In the genomic region with DNA sequence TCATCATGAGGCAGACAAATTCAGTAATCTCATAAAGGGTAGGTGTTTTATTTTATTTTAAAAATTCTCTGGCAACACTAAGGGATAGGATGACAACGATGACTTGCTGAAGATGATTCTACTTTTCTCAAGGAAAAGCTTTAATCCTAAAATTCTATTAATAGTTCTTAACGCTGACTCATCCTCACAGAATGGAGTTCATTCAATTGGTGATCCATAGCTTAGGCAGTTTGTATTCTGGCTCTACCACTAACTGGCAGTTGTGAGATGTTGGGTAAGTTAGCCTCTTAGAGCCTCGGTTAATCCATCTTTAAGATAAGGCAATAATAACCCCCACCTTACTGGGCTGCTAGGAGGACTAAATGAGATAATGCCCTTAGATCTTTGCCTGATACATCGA, we compare ENCODE assay signal across 28 cellular contexts.
DNase-seq lines count a peak whose midpoint lies in the region; ATAC-seq and TF ChIP-seq lines count a peak whose summit lies in the region.
"Had no signal": no experiment of that assay in that cellular context is flagged by ENCODE, and none has a peak within 500 bp of the region (broad histone marks: within the 10 kb centered on the region; RNA-seq: fewer than 3 reads in every experiment).

No MANE protein-coding gene starts in this region.

- no peak overlapping the region for H3K4ac ChIP-seq in mesenchymal stem cell (ENCODE audit: low read depth in 1 of 2, low read length in 2 of 2)

- no peaks in the 10 kb centered on the region for H3K79me2 ChIP-seq in OCI-LY7 (ENCODE audit: insufficient read depth, low read depth, low read length)

- CTCF ChIA-PET in OCI-LY7 (lab: Charles Lee; ENCODE audit: unreplicated experiment) = no interaction called here

- DNase-seq in EL = peak; percentile 17
- peak; percentile 100 for DNase-seq in NCI-H82 (lab: John Stamatoyannopoulos, UW)
- DNase-seq in choroid plexus epithelial cell (ENCODE audit: low read depth) = peak; percentile 24
- no peak for DNase-seq in mesenchymal stem cell
- no peak for DNase-seq in dedifferentiated amniotic fluid mesenchymal stem cell (ENCODE audit: extremely low spot score)
- no peak for DNase-seq in OCI-LY7 (ENCODE audit: low spot score)
- DNase-seq: activated CD4-positive, alpha-beta T cell treated with anti-CD3 and anti-CD28 coated beads for 1 hour; activated CD8-positive, alpha-beta memory T cell treated with anti-CD3 and anti-CD28 coated beads, Interleukin-2, amount 50 U/mL, for 48 hours; activated CD8-positive, alpha-beta T cell treated with anti-CD3 and anti-CD28 coated beads for 36 hours; activated naive CD4-positive, alpha-beta T cell treated with anti-CD3 and anti-CD28 coated beads, Interleukin-2, amount 50 U/mL, for 16 hours; CD8-positive, alpha-beta T cell; colonic mucosa; effector memory CD8-positive, alpha-beta T cell; foreskin melanocyte; H9; heart right ventricle; kidney glomerular epithelial cell; naive thymus-derived CD8-positive, alpha-beta T cell; NCI-H1105 treated with DMSO at 0.1 percent for 48 hours; NCI-H187 treated with DMSO at 0.1 percent for 48 hours; NCI-H510A treated with DMSO at 0.1 percent for 48 hours; SK-N-SH had no signal

- intact Hi-C loops in OCI-LY7 (cut with micrococcal nuclease; ENCODE audit: unreplicated experiment) = no loop called here

- H2BK120ac ChIP-seq in mesenchymal stem cell (ENCODE audit: low read depth, low read length) = no peak overlapping the region

- no peaks in the 10 kb centered on the region for H3K9me3 ChIP-seq in mesenchymal stem cell (ENCODE audit: control insufficient read depth, low read length)
- H3K9me3 ChIP-seq in OCI-LY7 (ENCODE audit: low read length) = no peaks in the 10 kb centered on the region
- H3K9me3 ChIP-seq: colonic mucosa, heart right ventricle, SK-N-SH, tibial nerve had no signal

- no peaks in the 10 kb centered on the region for H4K20me1 ChIP-seq in OCI-LY7 (ENCODE audit: insufficient read depth, low read length)

- H3K4me1 ChIP-seq in mesenchymal stem cell (ENCODE audit: control insufficient read depth, insufficient read depth, low read depth, low read length) = no peaks in the 10 kb centered on the region
- no peaks in the 10 kb centered on the region for H3K4me1 ChIP-seq in OCI-LY7 (ENCODE audit: insufficient read depth, low read length, poor library complexity, severe bottlenecking)
- H3K4me1 ChIP-seq: colonic mucosa, heart right ventricle, tibial nerve had no signal

- H3K27ac ChIP-seq in mesenchymal stem cell (ENCODE audit: low read length, poor library complexity, severe bottlenecking) = no peak overlapping the region
- H3K27ac ChIP-seq in OCI-LY7 (ENCODE audit: low read depth, low read length, poor library complexity, severe bottlenecking) = no peak overlapping the region
- H3K27ac ChIP-seq: cardiac muscle cell, colonic mucosa, heart right ventricle, tibial nerve had no signal

- H3K79me1 ChIP-seq in mesenchymal stem cell (replicated peaks; ENCODE audit: low read length, poor library complexity, severe bottlenecking) = no peaks in the 10 kb centered on the region

- no peak overlapping the region for H2BK12ac ChIP-seq in mesenchymal stem cell (ENCODE audit: low read length in 2 of 2)

- no peak overlapping the region for H3K23ac ChIP-seq in mesenchymal stem cell (ENCODE audit: low read length in 2 of 2)

- no peak overlapping the region for H2AFZ ChIP-seq in mesenchymal stem cell (ENCODE audit: low read depth, low read length)
- no peak overlapping the region for H2AFZ ChIP-seq in OCI-LY7 (ENCODE audit: low read length)

- no peak for TF ChIP-seq CTCF in choroid plexus epithelial cell (conservative IDR thresholded peaks at IDR 0.05; ENCODE audit: low read depth, low read length)
- no peak for TF ChIP-seq CTCF in OCI-LY7 (conservative IDR thresholded peaks at IDR 0.05; ENCODE audit: low read length)

- H3K9me2 ChIP-seq in OCI-LY7 (ENCODE audit: insufficient read depth, low read length) = no peaks in the 10 kb centered on the region
- H3K9me2 ChIP-seq: SK-N-SH had no signal

- BruUV-seq in OCI-LY7 (replicated peaks; lab: Mats Ljungman, UMichigan) = no TSS peak

- no peak overlapping the region for H4K8ac ChIP-seq in mesenchymal stem cell (ENCODE audit: low read length)

- no peaks in the 10 kb centered on the region for H3K36me3 ChIP-seq in mesenchymal stem cell (ENCODE audit: control insufficient read depth in 1 of 2, insufficient read depth in 2 of 2, low read depth in 1 of 2, low read length in 2 of 2)
- H3K36me3 ChIP-seq in OCI-LY7 (ENCODE audit: insufficient read depth, low read length) = no peaks in the 10 kb centered on the region
- H3K36me3 ChIP-seq: cardiac muscle cell, colonic mucosa, heart right ventricle, tibial nerve had no signal

- H3K4me3 ChIP-seq in choroid plexus epithelial cell (ENCODE audit: low read depth, low read length) (no peak overlapping the region), mesenchymal stem cell (ENCODE audit: insufficient read depth in 1 of 2, low read depth in 1 of 2, low read length in 2 of 2) (no peak overlapping the region), OCI-LY7 (ENCODE audit: low read depth, low read length, poor library complexity, severe bottlenecking) (no peak overlapping the region)
- H3K4me3 ChIP-seq: cardiac muscle cell, colonic mucosa, heart right ventricle, tibial nerve had no signal

- H3K4me2 ChIP-seq in mesenchymal stem cell (ENCODE audit: low read length, poor library complexity, severe bottlenecking) (no peak overlapping the region), OCI-LY7 (ENCODE audit: low read length) (no peak overlapping the region)
- H3K4me2 ChIP-seq: SK-N-SH had no signal

- peak overlapping the region; percentile 31 for H3K9ac ChIP-seq in mesenchymal stem cell (ENCODE audit: low read length)
- H3K9ac ChIP-seq: SK-N-SH had no signal

- H3K18ac ChIP-seq in mesenchymal stem cell (ENCODE audit: low read depth in 1 of 2, low read length in 2 of 2) = no peak overlapping the region

- H2AK5ac ChIP-seq in mesenchymal stem cell (ENCODE audit: low read length, severe bottlenecking) = no peak overlapping the region

- H2BK15ac ChIP-seq in mesenchymal stem cell (ENCODE audit: low read depth, poor library complexity, severe bottlenecking) = no peak overlapping the region

- H4K91ac ChIP-seq in mesenchymal stem cell (ENCODE audit: low read length) = no peak overlapping the region

- H3K27me3 ChIP-seq in mesenchymal stem cell (ENCODE audit: control insufficient read depth in 1 of 2, insufficient read depth in 1 of 2, low read length in 2 of 2) = no peaks in the 10 kb centered on the region
- H3K27me3 ChIP-seq: cardiac muscle cell, colonic mucosa, heart right ventricle, tibial nerve had no signal

- POLR2A ChIA-PET in OCI-LY7 (lab: Charles Lee) = interaction anchor here (0.6 kb wide), 1 partner anchor 32 kb away, joined by 3 read pairs; no protein-coding TSS in a partner anchor

- ATAC-seq in HG02840 (IDR thresholded peaks at IDR 0.05; ENCODE audit: low FRiP score, unreplicated experiment) = no peak
- no peak for ATAC-seq in HG02798 (IDR thresholded peaks at IDR 0.05; ENCODE audit: poor library complexity, unreplicated experiment)
- ATAC-seq: activated CD8-positive, alpha-beta T cell treated with anti-CD3 and anti-CD28 coated beads for 36 hours; activated T-helper 17 cell treated with anti-CD3 and anti-CD28 coated beads, Interleukin-2, amount 50 U/mL, for 72 hours; CD8-positive, alpha-beta T cell; effector memory CD8-positive, alpha-beta T cell; heart right ventricle; naive thymus-derived CD8-positive, alpha-beta T cell; stimulated activated effector memory CD8-positive, alpha-beta T cell treated with anti-CD3 and anti-CD28 coated beads, Interleukin-12 subunit alpha, Interleukin-12 subunit beta, amount 100 ng/mL, for 72 hours had no signal

- H2BK5ac ChIP-seq in mesenchymal stem cell (ENCODE audit: low read depth, low read length, poor library complexity, severe bottlenecking) = no peak overlapping the region

- WGBS in mesenchymal stem cell = 76% methylated on average over 2 of the region's 4 CpGs

- no peak overlapping the region for H3K14ac ChIP-seq in mesenchymal stem cell (ENCODE audit: low read length in 2 of 2)

Comparison
In these comparisons a context has a peak if more than half of its experiments do, and no peak if none do; other contexts are left out.
1. DNase-seq: peak in EL (single experiment), NCI-H82 (single experiment) and choroid plexus epithelial cell (single experiment); none in mesenchymal stem cell (single experiment), dedifferentiated amniotic fluid mesenchymal stem cell (single experiment) and OCI-LY7 (single experiment).